ENCODE assay signal across 28 cellular contexts in the genomic region with DNA sequence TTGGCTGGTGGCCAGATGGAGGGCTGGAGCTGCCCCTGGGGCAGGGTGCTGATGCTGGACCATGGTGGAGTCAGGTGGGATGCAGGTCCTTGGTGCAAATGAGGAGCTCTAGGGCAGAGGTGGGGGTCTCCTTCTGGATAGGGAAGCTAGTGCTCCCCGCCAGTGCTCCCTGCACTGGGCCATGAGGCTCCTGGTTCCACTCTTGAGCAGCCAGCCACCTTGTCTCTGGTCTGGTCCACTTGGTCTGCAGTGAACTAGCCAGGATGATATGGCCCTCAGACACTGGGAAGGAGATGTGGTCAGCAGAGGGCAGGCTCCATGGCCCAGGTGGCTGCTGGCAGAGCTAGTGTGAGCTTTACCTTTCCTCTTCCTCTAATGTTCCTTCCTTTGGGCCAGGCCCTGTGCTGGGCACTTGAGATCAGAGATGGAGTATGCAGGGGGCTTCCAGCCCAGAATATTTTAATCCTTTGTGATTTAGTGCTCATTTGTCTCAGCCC.
"Had no signal": no experiment of that assay in that cellular context is flagged by ENCODE, and none has a peak within 500 bp of the region (broad histone marks: within the 10 kb centered on the region; RNA-seq: fewer than 3 reads in every experiment).

No MANE protein-coding gene starts in this region.

- H3K4me1 Mint-ChIP-seq: activated CD4-positive, alpha-beta memory T cell treated with anti-CD3 and anti-CD28 coated beads, Interleukin-2, amount 10 ng/mL, durations not matched to agents 7 days and 5 days; activated CD4-positive, alpha-beta T cell treated with anti-CD3 and anti-CD28 coated beads, Interleukin-2, amount 10 ng/mL, durations not matched to agents 7 days and 5 days; activated naive CD4-positive, alpha-beta T cell treated with anti-CD3 and anti-CD28 coated beads, Interleukin-2, amount 50 U/mL, for 24 hours; activated naive CD8-positive, alpha-beta T cell treated with anti-CD3 and anti-CD28 coated beads, Interleukin-2, amount 50 U/mL, for 24 hours; activated T-helper 17 cell treated with anti-CD3 and anti-CD28 coated beads, Interleukin-2, amount 50 U/mL, for 72 hours; T-helper 17 cell; WTC11 had no signal

- H3K9me3 ChIP-seq: gastrocnemius medialis had no signal

- H2AFZ ChIP-seq: hepatocyte had no signal

- H3K27me3 Mint-ChIP-seq: activated CD4-positive, alpha-beta T cell treated with anti-CD3 and anti-CD28 coated beads, Interleukin-2, amount 10 ng/mL, durations not matched to agents 7 days and 5 days; activated naive CD4-positive, alpha-beta T cell treated with anti-CD3 and anti-CD28 coated beads, Interleukin-2, amount 50 U/mL, for 24 hours; activated naive CD8-positive, alpha-beta T cell treated with anti-CD3 and anti-CD28 coated beads, Interleukin-2, amount 50 U/mL, for 24 hours; activated T-cell treated with anti-CD3 and anti-CD28 coated beads, Interleukin-2, amount 50 U/mL, for 24 hours; activated T-helper 17 cell treated with anti-CD3 and anti-CD28 coated beads, Interleukin-2, amount 50 U/mL, for 72 hours; stimulated activated naive CD8-positive, alpha-beta T cell treated with anti-CD3 and anti-CD28 coated beads, Interleukin-15, Interleukin-2, amounts not matched to agents 100 ng/mL and 50 ng/mL, for 24 hours; type B pancreatic cell had no signal

- H3K27me3 ChIP-seq: dorsolateral prefrontal cortex, gastrocnemius medialis, hepatocyte, right atrium auricular region, uterus had no signal

- H3K9me3 Mint-ChIP-seq: activated naive CD4-positive, alpha-beta T cell treated with anti-CD3 and anti-CD28 coated beads, Interleukin-2, amount 50 U/mL, for 24 hours; activated T-helper 17 cell treated with anti-CD3 and anti-CD28 coated beads, Interleukin-2, amount 50 U/mL, for 72 hours; stimulated activated naive CD8-positive, alpha-beta T cell treated with anti-CD3 and anti-CD28 coated beads, Interleukin-15, Interleukin-2, amounts not matched to agents 100 ng/mL and 50 ng/mL, for 24 hours had no signal

- H3K27ac ChIP-seq: coronary artery, dorsolateral prefrontal cortex, gastrocnemius medialis, hepatocyte, right atrium auricular region, uterus had no signal

- H3K4me3 ChIP-seq: coronary artery, dorsolateral prefrontal cortex, gastrocnemius medialis, hepatocyte, right atrium auricular region, uterus had no signal

- H3K4me3 Mint-ChIP-seq: activated CD4-positive, alpha-beta memory T cell treated with anti-CD3 and anti-CD28 coated beads, Interleukin-2, amount 10 ng/mL, durations not matched to agents 7 days and 5 days; activated CD4-positive, alpha-beta T cell treated with anti-CD3 and anti-CD28 coated beads, Interleukin-2, amount 10 ng/mL, durations not matched to agents 7 days and 5 days; activated naive CD4-positive, alpha-beta T cell treated with anti-CD3 and anti-CD28 coated beads, Interleukin-2, amount 50 U/mL, for 24 hours; activated naive CD8-positive, alpha-beta T cell treated with anti-CD3 and anti-CD28 coated beads, Interleukin-2, amount 50 U/mL, for 24 hours; activated T-cell treated with anti-CD3 and anti-CD28 coated beads, Interleukin-2, amount 50 U/mL, for 24 hours; activated T-helper 17 cell treated with anti-CD3 and anti-CD28 coated beads, Interleukin-2, amount 50 U/mL, for 72 hours; naive thymus-derived CD8-positive, alpha-beta T cell; neural crest cell; stimulated activated naive CD8-positive, alpha-beta T cell treated with anti-CD3 and anti-CD28 coated beads, Interleukin-15, Interleukin-2, amounts not matched to agents 100 ng/mL and 50 ng/mL, for 24 hours; T-helper 17 cell; type B pancreatic cell; WTC11 had no signal

- H3K27ac Mint-ChIP-seq: activated CD4-positive, alpha-beta memory T cell treated with anti-CD3 and anti-CD28 coated beads, Interleukin-2, amount 10 ng/mL, durations not matched to agents 7 days and 5 days; activated CD4-positive, alpha-beta T cell treated with anti-CD3 and anti-CD28 coated beads, Interleukin-2, amount 10 ng/mL, durations not matched to agents 7 days and 5 days; activated naive CD4-positive, alpha-beta T cell treated with anti-CD3 and anti-CD28 coated beads, Interleukin-2, amount 50 U/mL, for 24 hours; activated naive CD8-positive, alpha-beta T cell treated with anti-CD3 and anti-CD28 coated beads, Interleukin-2, amount 50 U/mL, for 24 hours; activated T-cell treated with anti-CD3 and anti-CD28 coated beads, Interleukin-2, amount 50 U/mL, for 24 hours; activated T-helper 17 cell treated with anti-CD3 and anti-CD28 coated beads, Interleukin-2, amount 50 U/mL, for 72 hours; naive thymus-derived CD8-positive, alpha-beta T cell; stimulated activated naive CD8-positive, alpha-beta T cell treated with anti-CD3 and anti-CD28 coated beads, Interleukin-15, Interleukin-2, amounts not matched to agents 100 ng/mL and 50 ng/mL, for 24 hours; T-helper 17 cell; type B pancreatic cell; WTC11 had no signal

- H3K4me2 ChIP-seq: hepatocyte had no signal

- H3K4me1 ChIP-seq: uterus had no signal

- DNase-seq: activated CD4-positive, alpha-beta memory T cell treated with anti-CD3 and anti-CD28 coated beads, Interleukin-2, amount 10 ng/mL, durations not matched to agents 7 days and 5 days; activated CD4-positive, alpha-beta T cell treated with anti-CD3 and anti-CD28 coated beads for 1 hour; activated CD4-positive, alpha-beta T cell treated with anti-CD3 and anti-CD28 coated beads, Interleukin-2, amount 10 ng/mL, durations not matched to agents 7 days and 5 days; activated CD8-positive, alpha-beta memory T cell treated with anti-CD3 and anti-CD28 coated beads, Interleukin-2, amount 50 U/mL, for 48 hours; activated naive CD8-positive, alpha-beta T cell treated with anti-CD3 and anti-CD28 coated beads, Interleukin-2, amount 50 U/mL, for 24 hours; activated T-cell treated with anti-CD3 and anti-CD28 coated beads, Interleukin-2, amount 50 U/mL, for 24 hours; cerebellar nuclear complex; dorsolateral prefrontal cortex; effector memory CD4-positive, alpha-beta T cell; erythroblast; gastrocnemius medialis; glutamatergic neuron; islet precursor cell; mesenchymal stem cell; naive thymus-derived CD8-positive, alpha-beta T cell; stimulated activated CD4-positive, alpha-beta T cell treated with anti-CD3 and anti-CD28 coated beads, Interleukin-12 subunit alpha, Interleukin-12 subunit beta, amount 100 ng/mL, for 4 hours; stimulated activated CD4-positive, alpha-beta T cell treated with anti-CD3 and anti-CD28 coated beads, Interleukin-4, amount 100 ng/mL, for 1 hour; T-helper 17 cell; uterus had no signal

- ATAC-seq: activated T-helper 17 cell treated with anti-CD3 and anti-CD28 coated beads, Interleukin-2, amount 50 U/mL, for 72 hours; gastrocnemius medialis; naive thymus-derived CD8-positive, alpha-beta T cell; T-helper 17 cell; WTC11 had no signal

- H3K36me3 ChIP-seq: gastrocnemius medialis, right atrium auricular region, uterus had no signal
